In the genomic region with DNA sequence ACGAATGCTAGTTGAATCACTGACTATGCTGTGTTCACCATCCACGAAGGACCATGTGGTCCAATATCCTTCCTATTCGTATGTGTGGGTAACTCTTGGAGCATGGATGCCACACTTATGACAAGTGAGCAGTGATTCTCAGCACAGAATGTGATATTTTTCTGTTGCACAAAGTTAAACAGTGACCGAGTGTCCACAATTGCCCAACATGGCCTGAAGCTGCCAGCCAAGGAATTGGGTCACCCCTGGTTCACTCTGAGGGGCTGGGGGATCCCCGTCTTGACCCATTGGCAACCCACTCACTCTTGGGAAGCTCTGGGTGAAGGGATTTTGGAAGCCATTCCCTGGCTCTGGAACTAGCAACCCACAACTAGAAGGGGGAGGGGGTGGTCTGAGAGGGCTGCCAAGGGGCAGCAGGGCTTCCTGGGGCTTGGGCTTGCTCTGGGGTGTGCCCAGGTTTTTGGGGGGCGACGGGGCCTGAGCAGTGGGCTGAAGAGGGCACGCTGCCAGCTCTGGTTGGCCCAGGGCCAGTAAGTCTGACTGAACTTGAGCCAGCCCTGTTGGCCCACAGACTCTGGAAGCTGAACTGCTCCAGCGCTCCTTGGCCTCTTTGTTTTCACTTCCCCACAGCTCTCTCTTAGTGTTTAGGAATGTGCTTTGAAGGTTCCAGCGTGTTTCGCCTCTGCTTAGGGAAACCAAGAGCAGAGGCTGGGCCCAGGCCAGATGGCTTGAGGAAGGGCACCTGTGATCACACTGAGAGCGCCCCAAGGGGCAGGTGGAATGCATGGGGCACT, we compare ENCODE assay signal across 12 cellular contexts. TPM values are rescaled to one million over a fixed set of nuclear protein-coding genes. Genes with fewer than 3 reads are reported as not detected.
DNase-seq lines count a peak whose midpoint lies in the region; ATAC-seq and TF ChIP-seq lines count a peak whose summit lies in the region.
"Had no signal": no experiment of that assay in that cellular context is flagged by ENCODE, and none has a peak within 500 bp of the region (broad histone marks: within the 10 kb centered on the region; RNA-seq: fewer than 3 reads in every experiment).

No MANE protein-coding gene starts in this region.

- no peak for ATAC-seq in HG03159 (IDR thresholded peaks at IDR 0.05; ENCODE audit: unreplicated experiment)
- ATAC-seq in activated T-cell treated with anti-CD3 and anti-CD28 coated beads, Interleukin-2, amount 50 U/mL, for 72 hours (replicated peaks in 1 of 2) = no peak
- ATAC-seq: stimulated activated effector memory CD8-positive, alpha-beta T cell treated with anti-CD3 and anti-CD28 coated beads, Interleukin-12 subunit alpha, Interleukin-12 subunit beta, amount 100 ng/mL, for 72 hours had no signal

- POLR2A ChIA-PET in RWPE1 (lab: Yijun Ruan, JAX; ENCODE audit: low non-redundant PET) = no interaction called here
- POLR2A ChIA-PET in activated CD4-positive, alpha-beta T cell treated with anti-CD3 and anti-CD28 coated beads, Interleukin-2, amount 10 ng/mL, durations not matched to agents 7 days and 5 days (lab: Charles Lee) = no interaction called here

- DNase-seq in RWPE1 (ENCODE audit: low spot score) = no peak
- DNase-seq in fibroblast of pulmonary artery (ENCODE audit: low read depth) = peak; percentile 69
- peak; percentile 22 for DNase-seq in nephron progenitor cell
- no peak for DNase-seq in activated T-helper 1 cell treated with anti-CD3 and anti-CD28 coated beads, Interleukin-12 subunit alpha, Interleukin-12 subunit beta, Interleukin-2, Interleukin-4 antibody, amounts not matched to agents 30 ng/mL and 10 ng/mL and 1 ng/mL, durations not matched to agents 14 hours and 24 hours and 36 hours (ENCODE audit: low spot score)
- no peak for DNase-seq in activated T-cell treated with anti-CD3 and anti-CD28 coated beads, Interleukin-2, amount 50 U/mL, for 72 hours
- no peak for DNase-seq in activated CD4-positive, alpha-beta T cell treated with anti-CD3 and anti-CD28 coated beads, Interleukin-2, amount 10 ng/mL, durations not matched to agents 7 days and 5 days
- DNase-seq: activated CD4-positive, alpha-beta memory T cell treated with anti-CD3 and anti-CD28 coated beads for 36 hours; NCI-H2029 treated with DMSO at 0.1 percent for 48 hours; SHP77 had no signal

- H3K27me3 Mint-ChIP-seq in nephron progenitor cell (ENCODE audit: low read depth, poor library complexity) = peaks cover 32% of the 10 kb centered on the region
- H3K27me3 Mint-ChIP-seq in activated T-helper 1 cell treated with anti-CD3 and anti-CD28 coated beads, Interleukin-12 subunit alpha, Interleukin-12 subunit beta, Interleukin-2, Interleukin-4 antibody, amounts not matched to agents 30 ng/mL and 10 ng/mL and 1 ng/mL, durations not matched to agents 14 hours and 24 hours and 36 hours (ENCODE audit: insufficient read depth) = peaks cover 2% of the 10 kb centered on the region
- H3K27me3 Mint-ChIP-seq in activated T-cell treated with anti-CD3 and anti-CD28 coated beads, Interleukin-2, amount 50 U/mL, for 72 hours (ENCODE audit: low read depth) = peaks cover 21% of the 10 kb centered on the region
- H3K27me3 Mint-ChIP-seq in activated CD4-positive, alpha-beta T cell treated with anti-CD3 and anti-CD28 coated beads, Interleukin-2, amount 10 ng/mL, durations not matched to agents 7 days and 5 days = no peaks in the 10 kb centered on the region
- H3K27me3 Mint-ChIP-seq: activated CD4-positive, alpha-beta memory T cell treated with anti-CD3 and anti-CD28 coated beads for 36 hours had no signal

- no peak overlapping the region for H3K27ac Mint-ChIP-seq in nephron progenitor cell
- H3K27ac Mint-ChIP-seq in activated T-helper 1 cell treated with anti-CD3 and anti-CD28 coated beads, Interleukin-12 subunit alpha, Interleukin-12 subunit beta, Interleukin-2, Interleukin-4 antibody, amounts not matched to agents 30 ng/mL and 10 ng/mL and 1 ng/mL, durations not matched to agents 14 hours and 24 hours and 36 hours = no peak overlapping the region
- no peak overlapping the region for H3K27ac Mint-ChIP-seq in activated T-cell treated with anti-CD3 and anti-CD28 coated beads, Interleukin-2, amount 50 U/mL, for 72 hours
- no peak overlapping the region for H3K27ac Mint-ChIP-seq in activated CD4-positive, alpha-beta T cell treated with anti-CD3 and anti-CD28 coated beads, Interleukin-2, amount 10 ng/mL, durations not matched to agents 7 days and 5 days
- H3K27ac Mint-ChIP-seq: activated CD4-positive, alpha-beta memory T cell treated with anti-CD3 and anti-CD28 coated beads for 36 hours; stimulated activated effector memory CD8-positive, alpha-beta T cell treated with anti-CD3 and anti-CD28 coated beads, Interleukin-12 subunit alpha, Interleukin-12 subunit beta, amount 100 ng/mL, for 72 hours had no signal

- no peaks in the 10 kb centered on the region for H3K27me3 ChIP-seq in ACC112 (ENCODE audit: insufficient read depth, low read length)

- peaks cover 15% of the 10 kb centered on the region for H3K4me1 ChIP-seq in ACC112 (ENCODE audit: control insufficient read depth, insufficient read depth, low read length, unreplicated experiment)

- H3K36me3 ChIP-seq in ACC112 (ENCODE audit: insufficient read depth, low read length) = no peaks in the 10 kb centered on the region

- H3K9me3 Mint-ChIP-seq in nephron progenitor cell = peaks cover 19% of the 10 kb centered on the region
- no peaks in the 10 kb centered on the region for H3K9me3 Mint-ChIP-seq in activated T-helper 1 cell treated with anti-CD3 and anti-CD28 coated beads, Interleukin-12 subunit alpha, Interleukin-12 subunit beta, Interleukin-2, Interleukin-4 antibody, amounts not matched to agents 30 ng/mL and 10 ng/mL and 1 ng/mL, durations not matched to agents 14 hours and 24 hours and 36 hours
- H3K9me3 Mint-ChIP-seq in activated T-cell treated with anti-CD3 and anti-CD28 coated beads, Interleukin-2, amount 50 U/mL, for 72 hours = no peaks in the 10 kb centered on the region
- H3K9me3 Mint-ChIP-seq in activated CD4-positive, alpha-beta T cell treated with anti-CD3 and anti-CD28 coated beads, Interleukin-2, amount 10 ng/mL, durations not matched to agents 7 days and 5 days = no peaks in the 10 kb centered on the region
- H3K9me3 Mint-ChIP-seq: activated CD4-positive, alpha-beta memory T cell treated with anti-CD3 and anti-CD28 coated beads for 36 hours; stimulated activated effector memory CD8-positive, alpha-beta T cell treated with anti-CD3 and anti-CD28 coated beads, Interleukin-12 subunit alpha, Interleukin-12 subunit beta, amount 100 ng/mL, for 72 hours had no signal

- TF ChIP-seq CTCF in RWPE1 (conservative IDR thresholded peaks at IDR 0.05; ENCODE audit: low read depth) (no peak), fibroblast of pulmonary artery (IDR thresholded peaks at IDR 0.05; ENCODE audit: low read length, missing control alignments) (no peak), nephron progenitor cell (IDR thresholded peaks at IDR 0.05) (no peak)

- no peaks in the 10 kb centered on the region for H3K36me3 Mint-ChIP-seq in nephron progenitor cell (ENCODE audit: low read depth)
- no peaks in the 10 kb centered on the region for H3K36me3 Mint-ChIP-seq in activated T-helper 1 cell treated with anti-CD3 and anti-CD28 coated beads, Interleukin-12 subunit alpha, Interleukin-12 subunit beta, Interleukin-2, Interleukin-4 antibody, amounts not matched to agents 30 ng/mL and 10 ng/mL and 1 ng/mL, durations not matched to agents 14 hours and 24 hours and 36 hours (ENCODE audit: low read depth)
- H3K36me3 Mint-ChIP-seq in activated T-cell treated with anti-CD3 and anti-CD28 coated beads, Interleukin-2, amount 50 U/mL, for 72 hours (ENCODE audit: insufficient read depth in 2 of 2) = no peaks in the 10 kb centered on the region
- H3K36me3 Mint-ChIP-seq in activated CD4-positive, alpha-beta T cell treated with anti-CD3 and anti-CD28 coated beads, Interleukin-2, amount 10 ng/mL, durations not matched to agents 7 days and 5 days (ENCODE audit: low read depth) = no peaks in the 10 kb centered on the region
- H3K36me3 Mint-ChIP-seq: activated CD4-positive, alpha-beta memory T cell treated with anti-CD3 and anti-CD28 coated beads for 36 hours; stimulated activated effector memory CD8-positive, alpha-beta T cell treated with anti-CD3 and anti-CD28 coated beads, Interleukin-12 subunit alpha, Interleukin-12 subunit beta, amount 100 ng/mL, for 72 hours had no signal

- peaks cover 48% of the 10 kb centered on the region for H3K4me1 Mint-ChIP-seq in nephron progenitor cell
- no peaks in the 10 kb centered on the region for H3K4me1 Mint-ChIP-seq in activated T-helper 1 cell treated with anti-CD3 and anti-CD28 coated beads, Interleukin-12 subunit alpha, Interleukin-12 subunit beta, Interleukin-2, Interleukin-4 antibody, amounts not matched to agents 30 ng/mL and 10 ng/mL and 1 ng/mL, durations not matched to agents 14 hours and 24 hours and 36 hours (ENCODE audit: low read depth)
- H3K4me1 Mint-ChIP-seq in activated T-cell treated with anti-CD3 and anti-CD28 coated beads, Interleukin-2, amount 50 U/mL, for 72 hours (ENCODE audit: low read depth) = no peaks in the 10 kb centered on the region
- peaks cover 2% of the 10 kb centered on the region for H3K4me1 Mint-ChIP-seq in activated CD4-positive, alpha-beta T cell treated with anti-CD3 and anti-CD28 coated beads, Interleukin-2, amount 10 ng/mL, durations not matched to agents 7 days and 5 days
- H3K4me1 Mint-ChIP-seq: stimulated activated effector memory CD8-positive, alpha-beta T cell treated with anti-CD3 and anti-CD28 coated beads, Interleukin-12 subunit alpha, Interleukin-12 subunit beta, amount 100 ng/mL, for 72 hours had no signal

- H3K27ac ChIP-seq in ACC112 (ENCODE audit: low read depth, low read length) (peak overlapping the region; percentile 67), RWPE1 (peak overlapping the region; percentile 55)

- intact Hi-C loops in activated T-helper 1 cell treated with anti-CD3 and anti-CD28 coated beads, Interleukin-12 subunit alpha, Interleukin-12 subunit beta, Interleukin-2, Interleukin-4 antibody, amounts not matched to agents 30 ng/mL and 10 ng/mL and 1 ng/mL, durations not matched to agents 14 hours and 24 hours and 36 hours (cut with micrococcal nuclease) = no loop called here

- no peaks in the 10 kb centered on the region for H3K79me2 ChIP-seq in ACC112 (ENCODE audit: control insufficient read depth, insufficient read depth, low read length, unreplicated experiment)

- H3K4me3 ChIP-seq in ACC112 (ENCODE audit: low read depth, low read length) = no peak overlapping the region
- no peak overlapping the region for H3K4me3 ChIP-seq in fibroblast of pulmonary artery (replicated peaks; ENCODE audit: low read depth, low read length)

- no peak overlapping the region for H3K4me3 Mint-ChIP-seq in nephron progenitor cell
- H3K4me3 Mint-ChIP-seq in activated T-helper 1 cell treated with anti-CD3 and anti-CD28 coated beads, Interleukin-12 subunit alpha, Interleukin-12 subunit beta, Interleukin-2, Interleukin-4 antibody, amounts not matched to agents 30 ng/mL and 10 ng/mL and 1 ng/mL, durations not matched to agents 14 hours and 24 hours and 36 hours = no peak overlapping the region
- no peak overlapping the region for H3K4me3 Mint-ChIP-seq in activated T-cell treated with anti-CD3 and anti-CD28 coated beads, Interleukin-2, amount 50 U/mL, for 72 hours
- no peak overlapping the region for H3K4me3 Mint-ChIP-seq in activated CD4-positive, alpha-beta T cell treated with anti-CD3 and anti-CD28 coated beads, Interleukin-2, amount 10 ng/mL, durations not matched to agents 7 days and 5 days
- H3K4me3 Mint-ChIP-seq: activated CD4-positive, alpha-beta memory T cell treated with anti-CD3 and anti-CD28 coated beads for 36 hours; stimulated activated effector memory CD8-positive, alpha-beta T cell treated with anti-CD3 and anti-CD28 coated beads, Interleukin-12 subunit alpha, Interleukin-12 subunit beta, amount 100 ng/mL, for 72 hours had no signal

- CTCF ChIA-PET in RWPE1 (lab: Yijun Ruan, JAX) = no interaction called here
- CTCF ChIA-PET in activated CD4-positive, alpha-beta T cell treated with anti-CD3 and anti-CD28 coated beads, Interleukin-2, amount 10 ng/mL, durations not matched to agents 7 days and 5 days (lab: Charles Lee) = interaction anchor here (0.6 to 2.0 kb wide), 2 partner anchors 13 to 57 kb away, joined by 5 to 6 read pairs; no protein-coding TSS in a partner anchor

- H2AFZ ChIP-seq in ACC112 (ENCODE audit: low read length, unreplicated experiment) = no peak overlapping the region

RNA-seq across cellular contexts. Expression of gene BCOR, which starts 43.1 kb away (rescaled TPM):
- total RNA-seq in activated T-helper 1 cell treated with anti-CD3 and anti-CD28 coated beads, Interleukin-12 subunit alpha, Interleukin-12 subunit beta, Interleukin-2, Interleukin-4 antibody, amounts not matched to agents 30 ng/mL and 10 ng/mL and 1 ng/mL, durations not matched to agents 14 hours and 24 hours and 36 hours = 65.2 and 72.0 TPM in 2 replicates
- total RNA-seq in activated T-cell treated with anti-CD3 and anti-CD28 coated beads, Interleukin-2, amount 50 U/mL, for 72 hours = 10 to 100 TPM; 53.5 to 65.5 TPM
- 10 to 100 TPM; 53.1 to 54.9 TPM for total RNA-seq in activated CD4-positive, alpha-beta T cell treated with anti-CD3 and anti-CD28 coated beads, Interleukin-2, amount 10 ng/mL, durations not matched to agents 7 days and 5 days

Comparison
In these comparisons a context has a peak if more than half of its experiments do, and no peak if none do; other contexts are left out.
1. DNase-seq: peak in fibroblast of pulmonary artery (single experiment) and nephron progenitor cell (single experiment); none in RWPE1 (single experiment), activated T-helper 1 cell treated with anti-CD3 and anti-CD28 coated beads, Interleukin-12 subunit alpha, Interleukin-12 subunit beta, Interleukin-2, Interleukin-4 antibody, amounts not matched to agents 30 ng/mL and 10 ng/mL and 1 ng/mL, durations not matched to agents 14 hours and 24 hours and 36 hours (single experiment), activated T-cell treated with anti-CD3 and anti-CD28 coated beads, Interleukin-2, amount 50 U/mL, for 72 hours (0 of 2) and activated CD4-positive, alpha-beta T cell treated with anti-CD3 and anti-CD28 coated beads, Interleukin-2, amount 10 ng/mL, durations not matched to agents 7 days and 5 days (single experiment).